ENCODE assay signal across 1 cellular context in the genomic region with DNA sequence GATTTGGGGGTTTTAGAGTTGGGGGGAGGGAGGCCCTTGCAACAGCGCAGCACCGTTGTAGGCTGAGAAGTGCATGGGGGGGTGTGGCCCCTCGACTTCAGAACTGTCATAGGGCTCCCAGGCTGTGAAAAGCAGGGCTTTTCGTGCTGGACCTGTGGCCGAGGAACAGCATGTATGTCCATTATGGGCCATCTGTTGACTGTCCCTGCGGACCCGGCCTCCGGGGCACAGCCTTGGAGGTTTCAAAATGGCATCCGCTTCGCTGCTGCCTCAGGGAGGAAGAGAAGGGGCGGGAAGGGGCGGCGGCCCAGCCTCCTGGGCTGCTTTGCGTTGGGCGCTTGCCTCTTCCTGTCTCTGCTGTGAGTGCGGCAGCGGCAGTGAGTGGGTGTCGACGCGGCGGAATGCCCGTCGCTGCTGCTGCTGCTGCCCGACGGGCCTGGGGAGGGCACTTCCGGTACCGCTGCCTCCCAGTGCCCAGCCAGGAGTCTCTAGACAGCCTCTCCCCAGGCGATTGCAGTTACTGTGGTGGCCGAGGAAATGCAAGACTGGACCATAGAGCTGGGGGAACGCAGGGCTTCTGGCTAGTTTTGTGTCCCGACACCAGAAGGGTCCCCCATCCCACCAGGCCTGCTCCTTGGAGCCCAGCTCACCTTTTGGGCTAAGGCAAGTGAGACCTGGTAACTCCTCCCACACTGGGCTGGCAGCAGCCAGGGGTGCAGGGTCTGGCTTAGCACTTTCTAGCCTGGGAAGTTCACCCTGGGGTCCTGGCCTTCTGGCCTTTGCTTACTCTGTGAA.
A peak's percentile ranks its signal among the peaks of the same experiment; 100 is the strongest.
TF ChIP-seq lines count a peak whose summit lies in the region.

No MANE protein-coding gene starts in this region.

TF ChIP-seq in SK-N-SH, 30 proteins besides CTCF, POLR2A, EP300 and RAD21 (continued from another document):
- TF ChIP-seq, protein P1, sequence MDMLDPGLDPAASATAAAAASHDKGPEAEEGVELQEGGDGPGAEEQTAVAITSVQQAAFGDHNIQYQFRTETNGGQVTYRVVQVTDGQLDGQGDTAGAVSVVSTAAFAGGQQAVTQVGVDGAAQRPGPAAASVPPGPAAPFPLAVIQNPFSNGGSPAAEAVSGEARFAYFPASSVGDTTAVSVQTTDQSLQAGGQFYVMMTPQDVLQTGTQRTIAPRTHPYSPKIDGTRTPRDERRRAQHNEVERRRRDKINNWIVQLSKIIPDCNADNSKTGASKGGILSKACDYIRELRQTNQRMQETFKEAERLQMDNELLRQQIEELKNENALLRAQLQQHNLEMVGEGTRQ (IDR thresholded peaks at IDR 0.05; ENCODE audit: borderline replicate concordance, low read depth, low read length): no peak
- TF ChIP-seq ELF1 (IDR thresholded peaks at IDR 0.05): peak; percentile 69
- TF ChIP-seq, protein P2, sequence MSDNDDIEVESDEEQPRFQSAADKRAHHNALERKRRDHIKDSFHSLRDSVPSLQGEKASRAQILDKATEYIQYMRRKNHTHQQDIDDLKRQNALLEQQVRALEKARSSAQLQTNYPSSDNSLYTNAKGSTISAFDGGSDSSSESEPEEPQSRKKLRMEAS (IDR thresholded peaks at IDR 0.05; ENCODE audit: low read depth): peak; percentile 41; the same call in 1 of the 2 replicates
- TF ChIP-seq, protein P3, sequence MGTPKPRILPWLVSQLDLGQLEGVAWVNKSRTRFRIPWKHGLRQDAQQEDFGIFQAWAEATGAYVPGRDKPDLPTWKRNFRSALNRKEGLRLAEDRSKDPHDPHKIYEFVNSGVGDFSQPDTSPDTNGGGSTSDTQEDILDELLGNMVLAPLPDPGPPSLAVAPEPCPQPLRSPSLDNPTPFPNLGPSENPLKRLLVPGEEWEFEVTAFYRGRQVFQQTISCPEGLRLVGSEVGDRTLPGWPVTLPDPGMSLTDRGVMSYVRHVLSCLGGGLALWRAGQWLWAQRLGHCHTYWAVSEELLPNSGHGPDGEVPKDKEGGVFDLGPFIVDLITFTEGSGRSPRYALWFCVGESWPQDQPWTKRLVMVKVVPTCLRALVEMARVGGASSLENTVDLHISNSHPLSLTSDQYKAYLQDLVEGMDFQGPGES (IDR thresholded peaks at IDR 0.05; ENCODE audit: low read depth, low read length): no peak
- peak; percentile 37 for TF ChIP-seq CHD2 (IDR thresholded peaks at IDR 0.05; ENCODE audit: low read length, partially characterized antibody)
- no peak for TF ChIP-seq FOXM1 (IDR thresholded peaks at IDR 0.05; ENCODE audit: low read depth)
- peak; percentile 85 for TF ChIP-seq POLR2AphosphoS5 (IDR thresholded peaks at IDR 0.05; ENCODE audit: low read depth, low read length)
- TF ChIP-seq TEAD4 (IDR thresholded peaks at IDR 0.05; ENCODE audit: borderline replicate concordance, insufficient read depth): no peak
- TF ChIP-seq, protein P4, sequence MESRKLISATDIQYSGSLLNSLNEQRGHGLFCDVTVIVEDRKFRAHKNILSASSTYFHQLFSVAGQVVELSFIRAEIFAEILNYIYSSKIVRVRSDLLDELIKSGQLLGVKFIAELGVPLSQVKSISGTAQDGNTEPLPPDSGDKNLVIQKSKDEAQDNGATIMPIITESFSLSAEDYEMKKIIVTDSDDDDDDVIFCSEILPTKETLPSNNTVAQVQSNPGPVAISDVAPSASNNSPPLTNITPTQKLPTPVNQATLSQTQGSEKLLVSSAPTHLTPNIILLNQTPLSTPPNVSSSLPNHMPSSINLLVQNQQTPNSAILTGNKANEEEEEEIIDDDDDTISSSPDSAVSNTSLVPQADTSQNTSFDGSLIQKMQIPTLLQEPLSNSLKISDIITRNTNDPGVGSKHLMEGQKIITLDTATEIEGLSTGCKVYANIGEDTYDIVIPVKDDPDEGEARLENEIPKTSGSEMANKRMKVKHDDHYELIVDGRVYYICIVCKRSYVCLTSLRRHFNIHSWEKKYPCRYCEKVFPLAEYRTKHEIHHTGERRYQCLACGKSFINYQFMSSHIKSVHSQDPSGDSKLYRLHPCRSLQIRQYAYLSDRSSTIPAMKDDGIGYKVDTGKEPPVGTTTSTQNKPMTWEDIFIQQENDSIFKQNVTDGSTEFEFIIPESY (IDR thresholded peaks at IDR 0.05; ENCODE audit: borderline replicate concordance, low read depth): 0 out of 2 replicates have a peak, but pooled peaks have one; percentile 14
- no peak for TF ChIP-seq FOSL2 (IDR thresholded peaks at IDR 0.05; ENCODE audit: borderline replicate concordance, low read depth)
